ENCODE assay signal across 16 cellular contexts in the genomic region with DNA sequence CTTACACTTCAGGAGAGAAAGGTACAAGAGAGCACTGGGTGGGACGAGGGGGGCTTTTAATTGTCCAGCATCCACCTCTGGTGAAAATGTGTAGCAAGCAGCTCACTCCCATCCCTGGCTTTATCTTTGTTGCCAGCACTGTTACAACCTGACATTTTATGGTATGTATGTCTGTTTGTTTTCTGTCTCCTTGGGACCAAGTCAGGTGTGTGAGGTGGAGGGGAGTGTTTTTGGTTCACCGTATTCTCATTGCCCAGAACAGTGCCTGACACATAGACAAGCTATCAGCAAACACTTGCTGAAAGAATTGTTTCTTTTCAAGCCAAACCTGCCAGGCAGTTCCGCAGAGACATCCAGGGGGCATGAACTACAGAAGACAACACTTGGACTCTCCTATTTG. TPM values are rescaled to one million over a fixed set of nuclear protein-coding genes. Genes with fewer than 3 reads are reported as not detected.
A peak's percentile ranks its signal among the peaks of the same experiment; 100 is the strongest.
DNase-seq lines count a peak whose midpoint lies in the region; ATAC-seq and TF ChIP-seq lines count a peak whose summit lies in the region.
"Had no signal": no experiment of that assay in that cellular context is flagged by ENCODE, and none has a peak within 500 bp of the region (broad histone marks: within the 10 kb centered on the region; RNA-seq: fewer than 3 reads in every experiment).

No MANE protein-coding gene starts in this region.

- intact Hi-C loops in CD14-positive monocyte (cut with micrococcal nuclease) = no loop called here

- peaks cover 58% of the 10 kb centered on the region for H3K4me1 Mint-ChIP-seq in CD14-positive monocyte
- peaks cover 9% of the 10 kb centered on the region for H3K4me1 Mint-ChIP-seq in T-helper 17 cell
- H3K4me1 Mint-ChIP-seq in nephron progenitor cell = peaks cover 71% of the 10 kb centered on the region

- H3K9me3 ChIP-seq in T-helper 17 cell (ENCODE audit: control insufficient read depth, low read length, poor library complexity, severe bottlenecking) = no peaks in the 10 kb centered on the region
- H3K9me3 ChIP-seq: BLaER1, HAP-1 had no signal

- H3K36me3 Mint-ChIP-seq in CD14-positive monocyte (peaks cover 0 to 2% of the 10 kb centered on the region in 2 donors), T-helper 17 cell (ENCODE audit: low read depth) (no peaks in the 10 kb centered on the region), nephron progenitor cell (ENCODE audit: low read depth) (peaks cover 9% of the 10 kb centered on the region)
- H3K36me3 Mint-ChIP-seq: CD4-positive, CD25-positive, alpha-beta regulatory T cell had no signal

- ATAC-seq in T-helper 17 cell (no peak), HG02759 (IDR thresholded peaks at IDR 0.05; ENCODE audit: unreplicated experiment) (no peak), GM18870 (IDR thresholded peaks at IDR 0.05; ENCODE audit: unreplicated experiment) (no peak)
- ATAC-seq: GM12878, GM23338, HepG2 had no signal

- TF ChIP-seq CTCF in CD14-positive monocyte (IDR thresholded peaks at IDR 0.05) = no peak
- TF ChIP-seq CTCF in nephron progenitor cell (IDR thresholded peaks at IDR 0.05) = no peak

- peak overlapping the region in 4 of 7 donors; percentile 80 to 94 (median 84) for H3K27ac Mint-ChIP-seq in CD14-positive monocyte
- peak overlapping the region; percentile 19 for H3K27ac Mint-ChIP-seq in T-helper 17 cell
- H3K27ac Mint-ChIP-seq in nephron progenitor cell = peak overlapping the region; percentile 70
- H3K27ac Mint-ChIP-seq: CD4-positive, CD25-positive, alpha-beta regulatory T cell; GM23338 had no signal

- H3K9me3 Mint-ChIP-seq in CD14-positive monocyte = peaks cover 0 to 4% (median 0%) of the 10 kb centered on the region in 7 donors
- no peaks in the 10 kb centered on the region for H3K9me3 Mint-ChIP-seq in nephron progenitor cell
- H3K9me3 Mint-ChIP-seq: GM23338 had no signal

- DNase-seq in CD14-positive monocyte (ENCODE audit: low spot score) (no peak), T-helper 17 cell (no peak), kidney tubule cell (ENCODE audit: low spot score) (peak; percentile 43), nephron progenitor cell (no peak), NCI-H526 (lab: John Stamatoyannopoulos, UW) (no peak)
- DNase-seq: 8988T; AML-193; CD4-positive, CD25-positive, alpha-beta regulatory T cell; DMS 273 treated with DMSO at 0.1 percent for 48 hours had no signal

- H3K4me3 Mint-ChIP-seq in CD14-positive monocyte = no peak overlapping the region
- no peak overlapping the region for H3K4me3 Mint-ChIP-seq in T-helper 17 cell
- H3K4me3 Mint-ChIP-seq in nephron progenitor cell = no peak overlapping the region
- H3K4me3 Mint-ChIP-seq: CD4-positive, CD25-positive, alpha-beta regulatory T cell; GM23338 had no signal

- H3K27me3 Mint-ChIP-seq in CD14-positive monocyte (ENCODE audit: low read depth in 3 of 3) = peaks cover 0 to 7% (median 0%) of the 10 kb centered on the region in 3 donors
- H3K27me3 Mint-ChIP-seq in T-helper 17 cell = peaks cover 6% of the 10 kb centered on the region
- no peaks in the 10 kb centered on the region for H3K27me3 Mint-ChIP-seq in nephron progenitor cell (ENCODE audit: low read depth, poor library complexity)

RNA-seq across cellular contexts. Expression of gene TGFA, which starts 24.7 kb away (rescaled TPM):
- polyA plus RNA-seq in CD14-positive monocyte = 1 to 10 TPM; 1.7 to 2.5 TPM
- total RNA-seq in T-helper 17 cell = 1 to 10 TPM; 1.9 to 3.8 TPM

Comparison
In these comparisons a context has a peak if more than half of its experiments do, and no peak if none do; other contexts are left out.
1. H3K27ac Mint-ChIP-seq: peak in every context shown above with its lines; median percentile 84 in CD14-positive monocyte; 70 in nephron progenitor cell; 19 in T-helper 17 cell.